Comparison of ENCODE assay signal across 23 cellular contexts in the genomic region with DNA sequence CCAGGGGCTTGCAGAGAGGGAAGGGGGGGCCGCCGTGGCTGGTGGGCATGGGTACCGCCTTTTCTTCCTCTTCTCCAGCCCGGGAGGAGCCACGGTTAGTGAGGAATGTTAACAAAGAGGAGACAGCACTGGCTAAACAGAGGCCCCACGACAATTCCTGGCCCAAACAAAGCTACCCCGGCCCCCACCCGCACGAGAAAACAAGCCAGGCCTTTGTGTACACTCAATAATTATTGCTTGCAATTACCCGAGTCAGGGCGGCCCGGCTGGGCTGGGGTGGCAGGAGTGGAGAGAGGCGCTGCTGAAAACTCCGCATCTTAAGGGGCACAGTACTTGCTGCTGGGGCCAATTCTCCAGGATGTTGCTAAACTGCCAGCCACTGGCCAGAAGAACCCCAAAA. TPM values are rescaled to one million over a fixed set of nuclear protein-coding genes. Genes with fewer than 3 reads are reported as not detected.
DNase-seq lines count a peak whose midpoint lies in the region; ATAC-seq lines count a peak whose summit lies in the region.
"Had no signal": no experiment of that assay in that cellular context is flagged by ENCODE, and none has a peak within 500 bp of the region (broad histone marks: within the 10 kb centered on the region; RNA-seq: fewer than 3 reads in every experiment).

No MANE protein-coding gene starts in this region.

- DNase-seq in COR-L47 (lab: John Stamatoyannopoulos, UW) = peak; percentile 50
- DNase-seq in NCI-H69 (lab: John Stamatoyannopoulos, UW) = peak; percentile 40
- peak; percentile 52 to 90 (median 76) for DNase-seq in head of caudate nucleus
- DNase-seq in nucleus accumbens (lab: John Stamatoyannopoulos, UW) = peak in 49 of 56 donors; percentile 5 to 82 (median 53)
- DNase-seq in activated T-helper 2 cell treated with anti-CD3 and anti-CD28 coated beads, Interferon-gamma antibody, Interleukin-2, Interleukin-4, amounts not matched to agents 10 μg/mL and 5 μg/mL and 100 μg/mL, durations not matched to agents 14 hours and 24 hours and 36 hours (ENCODE audit: low spot score) = no peak
- no peak for DNase-seq in NCI-H2107 (lab: John Stamatoyannopoulos, UW)
- DNase-seq: activated CD4-positive, alpha-beta T cell treated with anti-CD3 and anti-CD28 coated beads, Interleukin-2, amount 50 U/mL, for 48 hours; activated CD4-positive, CD25-positive, alpha-beta regulatory T cell; activated effector memory CD4-positive, alpha-beta T cell treated with Interleukin-2 at 50 U/mL for 16 hours; activated naive CD8-positive, alpha-beta T cell treated with anti-CD3 and anti-CD28 coated beads, Interleukin-2, amount 10 ng/mL, durations not matched to agents 7 days and 5 days; DND-41; HCEC 1CT; heart left ventricle; Kasumi-1; left ventricle myocardium inferior; NCI-H524 treated with DMSO at 0.1 percent for 48 hours; T-cell; uterus had no signal

- H3K27me3 Mint-ChIP-seq in activated T-helper 2 cell treated with anti-CD3 and anti-CD28 coated beads, Interferon-gamma antibody, Interleukin-2, Interleukin-4, amounts not matched to agents 10 μg/mL and 5 μg/mL and 100 μg/mL, durations not matched to agents 14 hours and 24 hours and 36 hours (ENCODE audit: low read depth) = no peaks in the 10 kb centered on the region
- H3K27me3 Mint-ChIP-seq: activated naive CD8-positive, alpha-beta T cell treated with anti-CD3 and anti-CD28 coated beads, Interleukin-2, amount 10 ng/mL, durations not matched to agents 7 days and 5 days; T-cell had no signal

- no peaks in the 10 kb centered on the region for H3K4me1 Mint-ChIP-seq in activated T-helper 2 cell treated with anti-CD3 and anti-CD28 coated beads, Interferon-gamma antibody, Interleukin-2, Interleukin-4, amounts not matched to agents 10 μg/mL and 5 μg/mL and 100 μg/mL, durations not matched to agents 14 hours and 24 hours and 36 hours (ENCODE audit: low read depth)
- H3K4me1 Mint-ChIP-seq: activated naive CD8-positive, alpha-beta T cell treated with anti-CD3 and anti-CD28 coated beads, Interleukin-2, amount 10 ng/mL, durations not matched to agents 7 days and 5 days; T-cell had no signal

- H3K9me3 Mint-ChIP-seq in activated T-helper 2 cell treated with anti-CD3 and anti-CD28 coated beads, Interferon-gamma antibody, Interleukin-2, Interleukin-4, amounts not matched to agents 10 μg/mL and 5 μg/mL and 100 μg/mL, durations not matched to agents 14 hours and 24 hours and 36 hours = no peaks in the 10 kb centered on the region
- H3K9me3 Mint-ChIP-seq: activated naive CD8-positive, alpha-beta T cell treated with anti-CD3 and anti-CD28 coated beads, Interleukin-2, amount 10 ng/mL, durations not matched to agents 7 days and 5 days; natural killer cell treated with Interleukin-12 subunit alpha and Interleukin-12 subunit beta and Interleukin-15 and Interleukin-18, amount 100 ng/mL, for 72 hours; T-cell had no signal

- intact Hi-C loops in head of caudate nucleus (cut with DNase I) = no loop called here
- intact Hi-C loops in activated T-helper 2 cell treated with anti-CD3 and anti-CD28 coated beads, Interferon-gamma antibody, Interleukin-2, Interleukin-4, amounts not matched to agents 10 μg/mL and 5 μg/mL and 100 μg/mL, durations not matched to agents 14 hours and 24 hours and 36 hours (cut with micrococcal nuclease) = no loop called here

- ATAC-seq in GM19452 (IDR thresholded peaks at IDR 0.05; ENCODE audit: unreplicated experiment) = no peak
- no peak for ATAC-seq in HG02981 (IDR thresholded peaks at IDR 0.05; ENCODE audit: unreplicated experiment)
- ATAC-seq: GM12878; heart left ventricle; natural killer cell treated with Interleukin-12 subunit alpha and Interleukin-12 subunit beta and Interleukin-15 and Interleukin-18, amount 100 ng/mL, for 72 hours; T-cell had no signal

- H3K36me3 Mint-ChIP-seq in activated T-helper 2 cell treated with anti-CD3 and anti-CD28 coated beads, Interferon-gamma antibody, Interleukin-2, Interleukin-4, amounts not matched to agents 10 μg/mL and 5 μg/mL and 100 μg/mL, durations not matched to agents 14 hours and 24 hours and 36 hours (ENCODE audit: low read depth) = no peaks in the 10 kb centered on the region
- H3K36me3 Mint-ChIP-seq: activated naive CD8-positive, alpha-beta T cell treated with anti-CD3 and anti-CD28 coated beads, Interleukin-2, amount 10 ng/mL, durations not matched to agents 7 days and 5 days; natural killer cell treated with Interleukin-12 subunit alpha and Interleukin-12 subunit beta and Interleukin-15 and Interleukin-18, amount 100 ng/mL, for 72 hours; T-cell had no signal

- no peak overlapping the region for H3K27ac Mint-ChIP-seq in activated T-helper 2 cell treated with anti-CD3 and anti-CD28 coated beads, Interferon-gamma antibody, Interleukin-2, Interleukin-4, amounts not matched to agents 10 μg/mL and 5 μg/mL and 100 μg/mL, durations not matched to agents 14 hours and 24 hours and 36 hours
- H3K27ac Mint-ChIP-seq: activated naive CD8-positive, alpha-beta T cell treated with anti-CD3 and anti-CD28 coated beads, Interleukin-2, amount 10 ng/mL, durations not matched to agents 7 days and 5 days; natural killer cell treated with Interleukin-12 subunit alpha and Interleukin-12 subunit beta and Interleukin-15 and Interleukin-18, amount 100 ng/mL, for 72 hours; progenitor cell of endocrine pancreas; T-cell had no signal

- no peak overlapping the region for H3K4me3 Mint-ChIP-seq in activated T-helper 2 cell treated with anti-CD3 and anti-CD28 coated beads, Interferon-gamma antibody, Interleukin-2, Interleukin-4, amounts not matched to agents 10 μg/mL and 5 μg/mL and 100 μg/mL, durations not matched to agents 14 hours and 24 hours and 36 hours (ENCODE audit: low read depth)
- H3K4me3 Mint-ChIP-seq: activated naive CD8-positive, alpha-beta T cell treated with anti-CD3 and anti-CD28 coated beads, Interleukin-2, amount 10 ng/mL, durations not matched to agents 7 days and 5 days; natural killer cell treated with Interleukin-12 subunit alpha and Interleukin-12 subunit beta and Interleukin-15 and Interleukin-18, amount 100 ng/mL, for 72 hours; T-cell had no signal

RNA-seq across cellular contexts. Expression of a gene that starts 56.4 kb away (rescaled TPM):
- 0.34 and 0.57 TPM in 2 replicates for total RNA-seq in activated T-helper 2 cell treated with anti-CD3 and anti-CD28 coated beads, Interferon-gamma antibody, Interleukin-2, Interleukin-4, amounts not matched to agents 10 μg/mL and 5 μg/mL and 100 μg/mL, durations not matched to agents 14 hours and 24 hours and 36 hours
- total RNA-seq: activated naive CD8-positive, alpha-beta T cell treated with anti-CD3 and anti-CD28 coated beads, Interleukin-2, amount 10 ng/mL, durations not matched to agents 7 days and 5 days; GM12878; natural killer cell treated with Interleukin-12 subunit alpha and Interleukin-12 subunit beta and Interleukin-15 and Interleukin-18, amount 100 ng/mL, for 72 hours; T-cell had no signal

Comparison
In these comparisons a context has a peak if more than half of its experiments do, and no peak if none do; other contexts are left out.
1. DNase-seq: peak in COR-L47 (single experiment), NCI-H69 (single experiment), head of caudate nucleus (42 of 42) and nucleus accumbens (49 of 56); none in activated T-helper 2 cell treated with anti-CD3 and anti-CD28 coated beads, Interferon-gamma antibody, Interleukin-2, Interleukin-4, amounts not matched to agents 10 μg/mL and 5 μg/mL and 100 μg/mL, durations not matched to agents 14 hours and 24 hours and 36 hours (single experiment) and NCI-H2107 (single experiment).